Comparison of ENCODE assay signal across 20 cellular contexts in the genomic region with DNA sequence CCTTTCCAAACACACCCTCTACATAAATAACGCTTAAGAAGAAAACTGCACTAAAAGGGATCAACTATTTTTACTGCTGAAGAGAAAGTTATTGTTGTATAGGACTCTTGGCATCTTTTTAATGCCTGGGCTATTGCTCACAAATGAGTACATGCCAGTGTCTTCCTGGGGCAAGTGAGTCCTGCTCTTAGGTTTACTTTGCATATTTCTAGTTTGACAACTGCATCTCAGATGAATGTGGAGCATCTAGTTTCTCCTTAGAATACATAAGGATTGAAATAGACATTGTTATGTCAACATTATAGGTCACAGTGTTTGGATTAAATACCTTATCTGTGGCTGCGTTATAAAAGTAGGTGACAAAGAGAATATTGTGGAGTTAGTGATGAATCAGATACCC. TPM values are rescaled to one million over a fixed set of nuclear protein-coding genes. Genes with fewer than 3 reads are reported as not detected.
A peak's percentile ranks its signal among the peaks of the same experiment; 100 is the strongest.
DNase-seq lines count a peak whose midpoint lies in the region; FAIRE-seq and TF ChIP-seq lines count a peak whose summit lies in the region.
"Had no signal": no experiment of that assay in that cellular context is flagged by ENCODE, and none has a peak within 500 bp of the region (broad histone marks: within the 10 kb centered on the region; RNA-seq: fewer than 3 reads in every experiment).

No MANE protein-coding gene starts in this region.

- H3K9me3 Mint-ChIP-seq in HFFc6 = no peaks in the 10 kb centered on the region

- DNase-seq in HFFc6 (peak; percentile 40), hepatic stellate cell (ENCODE audit: low spot score) (peak; percentile 23), D721Med (ENCODE audit: insufficient read length, low spot score) (no peak), NCI-H2107 treated with DMSO at 0.1 percent for 48 hours (lab: John Stamatoyannopoulos, UW; ENCODE audit: unreplicated experiment) (no peak), A673 (ENCODE audit: low spot score) (no peak), islet precursor cell (no peak)
- DNase-seq: DMS 273 treated with DMSO at 0.1 percent for 48 hours; DND-41; GF-D8; NCI-H187 treated with DMSO at 0.1 percent for 48 hours; NCI-H2171; NCI-H748 treated with DMSO at 0.1 percent for 48 hours; NK-92 treated with Interleukin-12 subunit alpha and Interleukin-12 subunit beta, amount 100 ng/mL, for 24 hours; Right ventricle myocardium superior had no signal

- POLR2A ChIA-PET in A673 (lab: Charles Lee; ENCODE audit: low non-redundant PET) = no interaction called here

- CTCF ChIA-PET in A673 (lab: Charles Lee) = no interaction called here

- intact Hi-C loops in A673 (cut with micrococcal nuclease; ENCODE audit: unreplicated experiment) = no loop called here

- peaks cover 11% of the 10 kb centered on the region for H3K4me1 Mint-ChIP-seq in HFFc6 (ENCODE audit: low read depth)
- H3K4me1 Mint-ChIP-seq: B cell had no signal

- no peaks in the 10 kb centered on the region for H3K36me3 ChIP-seq in A673 (ENCODE audit: insufficient read depth, low read length, poor library complexity, severe bottlenecking)
- H3K36me3 ChIP-seq: HAP-1 had no signal

- H3K27ac ChIP-seq in VCaP (peak overlapping the region; percentile 39), A673 (ENCODE audit: low read depth, low read length, poor library complexity, severe bottlenecking) (no peak overlapping the region)
- H3K27ac ChIP-seq: SK-N-MC had no signal

- H3K4me3 Mint-ChIP-seq in HFFc6 = no peak overlapping the region
- H3K4me3 Mint-ChIP-seq: B cell had no signal

- H3K27me3 ChIP-seq in A673 (replicated peaks; ENCODE audit: insufficient read depth, low read depth, low read length, poor library complexity) = no peaks in the 10 kb centered on the region

- TF ChIP-seq CTCF in HFFc6 (IDR thresholded peaks at IDR 0.05) (no peak), VCaP (conservative IDR thresholded peaks at IDR 0.05) (no peak), D721Med (IDR thresholded peaks at IDR 0.05; ENCODE audit: insufficient read depth, missing control alignments) (no peak), A673 (conservative IDR thresholded peaks at IDR 0.05; ENCODE audit: low read depth, low read length) (no peak)

- H3K9me3 ChIP-seq in A673 (ENCODE audit: low read depth, low read length, poor library complexity, severe bottlenecking) = no peaks in the 10 kb centered on the region
- H3K9me3 ChIP-seq: HAP-1 had no signal

- no peak overlapping the region for H3K4me3 ChIP-seq in A673 (ENCODE audit: low read depth, low read length, poor library complexity, severe bottlenecking)
- H3K4me3 ChIP-seq: HAP-1, SK-N-MC had no signal

- peaks cover 8% of the 10 kb centered on the region for H3K27me3 Mint-ChIP-seq in HFFc6 (ENCODE audit: insufficient read depth)

- BruUV-seq in A673 (replicated peaks; lab: Mats Ljungman, UMichigan) = no TSS peak

- H3K36me3 Mint-ChIP-seq in HFFc6 (ENCODE audit: low read depth) = no peaks in the 10 kb centered on the region

- H3K4me1 ChIP-seq in A673 (ENCODE audit: insufficient read depth, low read length, poor library complexity, severe bottlenecking) = no peaks in the 10 kb centered on the region
- H3K4me1 ChIP-seq: HAP-1 had no signal

- FAIRE-seq in D721Med (lab: Jason Lieb, UNC) = no peak

- no peak overlapping the region for H3K27ac Mint-ChIP-seq in HFFc6
- H3K27ac Mint-ChIP-seq: B cell had no signal

RNA-seq across cellular contexts. Expression of a gene that starts 44.5 kb away (rescaled TPM):
- total RNA-seq in HFFc6 (2021; fragmentation: NEBNext Ultra II Directional; extraction: Animal tissue kit (Norgen Biotek cat#: 25700)) = 100 to 1,000 TPM; 170 to 191 (median 183) TPM
- 303 and 333 TPM in 2 replicates for total RNA-seq in A673 (2021)

RNA-seq across cellular contexts. Expression of a gene that starts 47.4 kb away (rescaled TPM):
- total RNA-seq in HFFc6 (2021; fragmentation: NEBNext Ultra II Directional; extraction: Animal tissue kit (Norgen Biotek cat#: 25700)) = 10 to 100 TPM; 23.9 to 28.2 (median 25.5) TPM
- total RNA-seq in A673 (2021) = 59.6 and 76.8 TPM in 2 replicates

RNA-seq across cellular contexts. Expression of a gene that starts 54.0 kb away (rescaled TPM):
- not detected for total RNA-seq in HFFc6 (2021; fragmentation: NEBNext Ultra II Directional; extraction: Animal tissue kit (Norgen Biotek cat#: 25700))
- not detected in 2 replicates for total RNA-seq in A673 (2021)
- total RNA-seq: B cell, LHCN-M2, NCI-H460, Right ventricle myocardium superior had no signal

Comparison
In these comparisons a context has a peak if more than half of its experiments do, and no peak if none do; other contexts are left out.
1. DNase-seq: peak in HFFc6 (single experiment) and hepatic stellate cell (single experiment); none in D721Med (single experiment), NCI-H2107 treated with DMSO at 0.1 percent for 48 hours (single experiment), A673 (single experiment) and islet precursor cell (single experiment).